In genomic region chr14:22464422-22465142, GRCh38 we compare ENCODE assay signal across 1 cellular context.
TF ChIP-seq lines count a peak whose summit lies in the region.

No MANE protein-coding gene starts in this region.

TF ChIP-seq in GM12878, 131 proteins besides CTCF, POLR2A, EP300 and RAD21 (continued from another document and continues in another):
- no peak for TF ChIP-seq PRDM15 (CRISPR knock-in tag; IDR thresholded peaks at IDR 0.05)
- TF ChIP-seq, protein P1, sequence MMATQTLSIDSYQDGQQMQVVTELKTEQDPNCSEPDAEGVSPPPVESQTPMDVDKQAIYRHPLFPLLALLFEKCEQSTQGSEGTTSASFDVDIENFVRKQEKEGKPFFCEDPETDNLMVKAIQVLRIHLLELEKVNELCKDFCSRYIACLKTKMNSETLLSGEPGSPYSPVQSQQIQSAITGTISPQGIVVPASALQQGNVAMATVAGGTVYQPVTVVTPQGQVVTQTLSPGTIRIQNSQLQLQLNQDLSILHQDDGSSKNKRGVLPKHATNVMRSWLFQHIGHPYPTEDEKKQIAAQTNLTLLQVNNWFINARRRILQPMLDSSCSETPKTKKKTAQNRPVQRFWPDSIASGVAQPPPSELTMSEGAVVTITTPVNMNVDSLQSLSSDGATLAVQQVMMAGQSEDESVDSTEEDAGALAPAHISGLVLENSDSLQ (IDR thresholded peaks at IDR 0.05): peak; percentile 76
- 0 out of 2 replicates have a peak, but pooled peaks have one; percentile 44 for TF ChIP-seq GABPA (IDR thresholded peaks at IDR 0.05; ENCODE audit: low read depth)
- peak; percentile 87; the same call in 1 of the 2 replicates for TF ChIP-seq CHD4 (IDR thresholded peaks at IDR 0.05)
- TF ChIP-seq EED (IDR thresholded peaks at IDR 0.05; ENCODE audit: low read depth): peak; percentile 72
- peak; percentile 74 for TF ChIP-seq ATF7 (IDR thresholded peaks at IDR 0.05; ENCODE audit: low read depth)
- 0 out of 2 replicates have a peak, but pooled peaks have one; percentile 40 for TF ChIP-seq CBX5 (IDR thresholded peaks at IDR 0.05; ENCODE audit: low read depth)
- TF ChIP-seq SMC3 (IDR thresholded peaks at IDR 0.05; ENCODE audit: borderline replicate concordance, low read length): peak; percentile 3; the same call in 1 of the 2 replicates
- peak; percentile 56; the same call in 1 of the 2 replicates for TF ChIP-seq MTA3 (IDR thresholded peaks at IDR 0.05; ENCODE audit: borderline replicate concordance, low read length)
- TF ChIP-seq CEBPB (IDR thresholded peaks at IDR 0.05; ENCODE audit: borderline replicate concordance in 1 of 2, low read depth in 2 of 2, low read length in 2 of 2): peak in 1 of 2 experiments; percentile 84; a peak in 1 of 4 replicates
- no peak for TF ChIP-seq NFYA (IDR thresholded peaks at IDR 0.05; ENCODE audit: borderline replicate concordance, low read depth, low read length)
- TF ChIP-seq ZNF24 (IDR thresholded peaks at IDR 0.05): peak; percentile 34; the same call in 1 of the 2 replicates
- TF ChIP-seq HCFC1 (IDR thresholded peaks at IDR 0.05; ENCODE audit: low read length): no peak
- TF ChIP-seq MXI1 (IDR thresholded peaks at IDR 0.05; ENCODE audit: low read depth, low read length): 0 out of 2 replicates have a peak, but pooled peaks have one; percentile 51
- 0 out of 2 replicates have a peak, but pooled peaks have one; percentile 68 for TF ChIP-seq ASH2L (IDR thresholded peaks at IDR 0.05; ENCODE audit: borderline replicate concordance, low read depth)
- peak; percentile 51; the same call in 1 of the 2 replicates for TF ChIP-seq PAX5 (IDR thresholded peaks at IDR 0.05; ENCODE audit: borderline replicate concordance, low read depth, low read length)
- peak; percentile 98 for TF ChIP-seq JUNB (IDR thresholded peaks at IDR 0.05)
- 0 out of 2 replicates have a peak, but pooled peaks have one; percentile 15 for TF ChIP-seq TCF3 (IDR thresholded peaks at IDR 0.05; ENCODE audit: borderline replicate concordance, insufficient read depth, low read depth, low read length)
- peak; percentile 89 for TF ChIP-seq MTA2 (IDR thresholded peaks at IDR 0.05; ENCODE audit: low read depth)
- peak; percentile 78 for TF ChIP-seq CREM (IDR thresholded peaks at IDR 0.05; ENCODE audit: low read depth)
- no peak for TF ChIP-seq PML (IDR thresholded peaks at IDR 0.05; ENCODE audit: low read length)
- TF ChIP-seq SMARCA5 (IDR thresholded peaks at IDR 0.05): peak; percentile 93
- peak; percentile 49; the same call in 1 of the 2 replicates for TF ChIP-seq ZNF217 (IDR thresholded peaks at IDR 0.05)
- TF ChIP-seq FOXM1 (IDR thresholded peaks at IDR 0.05; ENCODE audit: low read depth, low read length): peak; percentile 66; the same call in 1 of the 2 replicates
- TF ChIP-seq RELB (IDR thresholded peaks at IDR 0.05; ENCODE audit: low read depth): peak; percentile 71; the same call in 1 of the 2 replicates
- TF ChIP-seq POU2F2 (IDR thresholded peaks at IDR 0.05; ENCODE audit: borderline replicate concordance, low read depth, low read length): 0 out of 3 replicates have a peak, but pooled peaks have one; percentile 39
- TF ChIP-seq YY1 (IDR thresholded peaks at IDR 0.05; ENCODE audit: low read depth, low read length): no peak; the same call in 1 of the 2 replicates
- TF ChIP-seq IRF4 (IDR thresholded peaks at IDR 0.05; ENCODE audit: low read depth, low read length): peak; percentile 93
- TF ChIP-seq, protein P2, sequence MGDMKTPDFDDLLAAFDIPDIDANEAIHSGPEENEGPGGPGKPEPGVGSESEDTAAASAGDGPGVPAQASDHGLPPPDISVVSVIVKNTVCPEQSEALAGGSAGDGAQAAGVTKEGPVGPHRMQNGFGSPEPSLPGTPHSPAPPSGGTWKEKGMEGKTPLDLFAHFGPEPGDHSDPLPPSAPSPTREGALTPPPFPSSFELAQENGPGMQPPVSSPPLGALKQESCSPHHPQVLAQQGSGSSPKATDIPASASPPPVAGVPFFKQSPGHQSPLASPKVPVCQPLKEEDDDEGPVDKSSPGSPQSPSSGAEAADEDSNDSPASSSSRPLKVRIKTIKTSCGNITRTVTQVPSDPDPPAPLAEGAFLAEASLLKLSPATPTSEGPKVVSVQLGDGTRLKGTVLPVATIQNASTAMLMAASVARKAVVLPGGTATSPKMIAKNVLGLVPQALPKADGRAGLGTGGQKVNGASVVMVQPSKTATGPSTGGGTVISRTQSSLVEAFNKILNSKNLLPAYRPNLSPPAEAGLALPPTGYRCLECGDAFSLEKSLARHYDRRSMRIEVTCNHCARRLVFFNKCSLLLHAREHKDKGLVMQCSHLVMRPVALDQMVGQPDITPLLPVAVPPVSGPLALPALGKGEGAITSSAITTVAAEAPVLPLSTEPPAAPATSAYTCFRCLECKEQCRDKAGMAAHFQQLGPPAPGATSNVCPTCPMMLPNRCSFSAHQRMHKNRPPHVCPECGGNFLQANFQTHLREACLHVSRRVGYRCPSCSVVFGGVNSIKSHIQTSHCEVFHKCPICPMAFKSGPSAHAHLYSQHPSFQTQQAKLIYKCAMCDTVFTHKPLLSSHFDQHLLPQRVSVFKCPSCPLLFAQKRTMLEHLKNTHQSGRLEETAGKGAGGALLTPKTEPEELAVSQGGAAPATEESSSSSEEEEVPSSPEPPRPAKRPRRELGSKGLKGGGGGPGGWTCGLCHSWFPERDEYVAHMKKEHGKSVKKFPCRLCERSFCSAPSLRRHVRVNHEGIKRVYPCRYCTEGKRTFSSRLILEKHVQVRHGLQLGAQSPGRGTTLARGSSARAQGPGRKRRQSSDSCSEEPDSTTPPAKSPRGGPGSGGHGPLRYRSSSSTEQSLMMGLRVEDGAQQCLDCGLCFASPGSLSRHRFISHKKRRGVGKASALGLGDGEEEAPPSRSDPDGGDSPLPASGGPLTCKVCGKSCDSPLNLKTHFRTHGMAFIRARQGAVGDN (IDR thresholded peaks at IDR 0.05): peak; percentile 20
- TF ChIP-seq CBFB (IDR thresholded peaks at IDR 0.05; ENCODE audit: low read depth): peak; percentile 9; the same call in 1 of the 2 replicates
- TF ChIP-seq TCF12 (IDR thresholded peaks at IDR 0.05; ENCODE audit: low read depth, low read length): 0 out of 2 replicates have a peak, but pooled peaks have one; percentile 40
- peak; percentile 69; the same call in 1 of the 2 replicates for TF ChIP-seq MEF2A (IDR thresholded peaks at IDR 0.05; ENCODE audit: insufficient read depth, low read depth, low read length)
- TF ChIP-seq, protein P3, sequence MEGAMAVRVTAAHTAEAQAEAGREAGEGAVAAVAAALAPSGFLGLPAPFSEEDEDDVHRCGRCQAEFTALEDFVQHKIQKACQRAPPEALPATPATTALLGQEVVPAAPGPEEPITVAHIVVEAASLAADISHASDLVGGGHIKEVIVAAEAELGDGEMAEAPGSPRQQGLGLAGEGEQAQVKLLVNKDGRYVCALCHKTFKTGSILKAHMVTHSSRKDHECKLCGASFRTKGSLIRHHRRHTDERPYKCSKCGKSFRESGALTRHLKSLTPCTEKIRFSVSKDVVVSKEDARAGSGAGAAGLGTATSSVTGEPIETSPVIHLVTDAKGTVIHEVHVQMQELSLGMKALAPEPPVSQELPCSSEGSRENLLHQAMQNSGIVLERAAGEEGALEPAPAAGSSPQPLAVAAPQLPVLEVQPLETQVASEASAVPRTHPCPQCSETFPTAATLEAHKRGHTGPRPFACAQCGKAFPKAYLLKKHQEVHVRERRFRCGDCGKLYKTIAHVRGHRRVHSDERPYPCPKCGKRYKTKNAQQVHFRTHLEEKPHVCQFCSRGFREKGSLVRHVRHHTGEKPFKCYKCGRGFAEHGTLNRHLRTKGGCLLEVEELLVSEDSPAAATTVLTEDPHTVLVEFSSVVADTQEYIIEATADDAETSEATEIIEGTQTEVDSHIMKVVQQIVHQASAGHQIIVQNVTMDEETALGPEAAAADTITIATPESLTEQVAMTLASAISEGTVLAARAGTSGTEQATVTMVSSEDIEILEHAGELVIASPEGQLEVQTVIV (IDR thresholded peaks at IDR 0.05; ENCODE audit: borderline replicate concordance, partially characterized antibody): no peak
- TF ChIP-seq RFX5 (IDR thresholded peaks at IDR 0.05; ENCODE audit: low read depth, low read length): no peak
- TF ChIP-seq DPF2 (IDR thresholded peaks at IDR 0.05): peak; percentile 88
- TF ChIP-seq IKZF1 (conservative IDR thresholded peaks at IDR 0.05): peak; percentile 87
- TF ChIP-seq NFIC (IDR thresholded peaks at IDR 0.05; ENCODE audit: low read depth, low read length): peak; percentile 95
- no peak for TF ChIP-seq PBX3 (IDR thresholded peaks at IDR 0.05; ENCODE audit: insufficient replicate concordance, low read depth, low read length)
- peak; percentile 43; the same call in 1 of the 2 replicates for TF ChIP-seq GATAD2B (conservative IDR thresholded peaks at IDR 0.05; ENCODE audit: low read depth)
- TF ChIP-seq, protein P4, sequence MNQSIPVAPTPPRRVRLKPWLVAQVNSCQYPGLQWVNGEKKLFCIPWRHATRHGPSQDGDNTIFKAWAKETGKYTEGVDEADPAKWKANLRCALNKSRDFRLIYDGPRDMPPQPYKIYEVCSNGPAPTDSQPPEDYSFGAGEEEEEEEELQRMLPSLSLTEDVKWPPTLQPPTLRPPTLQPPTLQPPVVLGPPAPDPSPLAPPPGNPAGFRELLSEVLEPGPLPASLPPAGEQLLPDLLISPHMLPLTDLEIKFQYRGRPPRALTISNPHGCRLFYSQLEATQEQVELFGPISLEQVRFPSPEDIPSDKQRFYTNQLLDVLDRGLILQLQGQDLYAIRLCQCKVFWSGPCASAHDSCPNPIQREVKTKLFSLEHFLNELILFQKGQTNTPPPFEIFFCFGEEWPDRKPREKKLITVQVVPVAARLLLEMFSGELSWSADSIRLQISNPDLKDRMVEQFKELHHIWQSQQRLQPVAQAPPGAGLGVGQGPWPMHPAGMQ (IDR thresholded peaks at IDR 0.05; ENCODE audit: borderline replicate concordance): no peak
- peak; percentile 84 for TF ChIP-seq BCL11A (IDR thresholded peaks at IDR 0.05; ENCODE audit: low read depth, low read length)
- TF ChIP-seq NR2F1 (conservative IDR thresholded peaks at IDR 0.05): 0 out of 2 replicates have a peak, but pooled peaks have one; percentile 16
- TF ChIP-seq CEBPZ (IDR thresholded peaks at IDR 0.05; ENCODE audit: low read depth, low read length): no peak
- 0 out of 2 replicates have a peak, but pooled peaks have one; percentile 44 for TF ChIP-seq NBN (IDR thresholded peaks at IDR 0.05)
